Comparison of ENCODE assay signal across 25 cellular contexts in the genomic region with DNA sequence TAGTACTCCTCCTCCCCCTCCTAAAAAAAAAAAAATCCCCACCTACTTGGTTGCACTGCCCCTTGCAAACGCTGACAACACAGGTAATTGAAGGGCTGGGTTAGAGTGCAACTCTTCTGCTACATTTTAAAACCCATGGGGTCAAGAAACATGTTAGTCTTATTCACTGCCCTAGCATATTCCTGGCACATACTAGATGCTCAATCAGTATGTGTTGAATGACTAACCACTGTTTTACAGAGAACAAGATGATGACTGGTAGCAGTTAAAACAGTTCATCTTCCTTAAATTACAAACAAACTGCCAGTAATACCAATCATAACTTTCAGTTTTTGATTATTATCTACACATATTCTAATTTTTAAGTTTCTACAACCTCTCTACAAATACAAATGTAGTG.
"Had no signal": no experiment of that assay in that cellular context is flagged by ENCODE, and none has a peak within 500 bp of the region (broad histone marks: within the 10 kb centered on the region; RNA-seq: fewer than 3 reads in every experiment).

No MANE protein-coding gene starts in this region.

- H3K27me3 ChIP-seq: adrenal gland, ascending aorta, gastrocnemius medialis, neural progenitor cell, spleen, tibial nerve had no signal

- H3K27ac ChIP-seq: adrenal gland, ascending aorta, gastrocnemius medialis, neural progenitor cell, parathyroid adenoma, tibial nerve had no signal

- H2AFZ ChIP-seq: neural progenitor cell, parathyroid adenoma had no signal

- H3K79me2 ChIP-seq: parathyroid adenoma had no signal

- H3K4me3 Mint-ChIP-seq: activated naive CD4-positive, alpha-beta T cell treated with anti-CD3 and anti-CD28 coated beads for 36 hours; activated naive CD8-positive, alpha-beta T cell treated with anti-CD3 and anti-CD28 coated beads for 36 hours; central memory CD8-positive, alpha-beta T cell; dendritic cell treated with granulocyte-macrophage colony-stimulating factor and Interleukin-4, amounts not matched to agents 40 ng/mL and 50 ng/mL, for 4 days; endodermal cell; memory B cell; naive thymus-derived CD8-positive, alpha-beta T cell; neural progenitor cell had no signal

- H3K9me3 Mint-ChIP-seq: activated naive CD4-positive, alpha-beta T cell treated with anti-CD3 and anti-CD28 coated beads for 36 hours; central memory CD8-positive, alpha-beta T cell; dendritic cell treated with granulocyte-macrophage colony-stimulating factor and Interleukin-4, amounts not matched to agents 40 ng/mL and 50 ng/mL, for 4 days; endodermal cell; neural progenitor cell had no signal

- H3K4me3 ChIP-seq: adrenal gland, ascending aorta, gastrocnemius medialis, neural progenitor cell, spleen, tibial nerve had no signal

- H3K9me3 ChIP-seq: adrenal gland, ascending aorta, gastrocnemius medialis, spleen, tibial nerve had no signal

- DNase-seq: activated CD4-positive, alpha-beta T cell treated with anti-CD3 and anti-CD28 coated beads for 48 hours; activated CD4-positive, alpha-beta T cell treated with anti-CD3 and anti-CD28 coated beads, Interleukin-2, amount 50 U/mL, for 48 hours; activated CD8-positive, alpha-beta memory T cell treated with anti-CD3 and anti-CD28 coated beads for 24 hours; activated effector memory CD4-positive, alpha-beta T cell treated with anti-CD3 and anti-CD28 coated beads, Interleukin-2, amount 50 U/mL, for 16 hours; activated naive CD4-positive, alpha-beta T cell treated with anti-CD3 and anti-CD28 coated beads for 36 hours; activated naive CD8-positive, alpha-beta T cell treated with anti-CD3 and anti-CD28 coated beads for 36 hours; adrenal gland; endodermal cell; gastrocnemius medialis; head of caudate nucleus; hippocampal formation; kidney; left colon; naive thymus-derived CD8-positive, alpha-beta T cell; occipital lobe; right cardiac atrium; spleen; stimulated activated naive CD4-positive, alpha-beta T cell treated with Interleukin-2 at 50 U/mL for 16 hours had no signal

- H3K36me3 Mint-ChIP-seq: activated naive CD8-positive, alpha-beta T cell treated with anti-CD3 and anti-CD28 coated beads for 36 hours; memory B cell; naive thymus-derived CD8-positive, alpha-beta T cell; neural progenitor cell had no signal

- H3K4me1 Mint-ChIP-seq: activated naive CD8-positive, alpha-beta T cell treated with anti-CD3 and anti-CD28 coated beads for 36 hours; central memory CD8-positive, alpha-beta T cell; memory B cell; naive thymus-derived CD8-positive, alpha-beta T cell had no signal

- H3K4me1 ChIP-seq: parathyroid adenoma had no signal

- H3K27ac Mint-ChIP-seq: activated naive CD4-positive, alpha-beta T cell treated with anti-CD3 and anti-CD28 coated beads for 36 hours; activated naive CD8-positive, alpha-beta T cell treated with anti-CD3 and anti-CD28 coated beads for 36 hours; dendritic cell treated with granulocyte-macrophage colony-stimulating factor and Interleukin-4, amounts not matched to agents 40 ng/mL and 50 ng/mL, for 4 days; endodermal cell; memory B cell; naive thymus-derived CD8-positive, alpha-beta T cell; neural progenitor cell had no signal

- H3K36me3 ChIP-seq: adrenal gland, ascending aorta, gastrocnemius medialis, neural progenitor cell, spleen, tibial nerve had no signal

- H3K9ac ChIP-seq: neural progenitor cell, parathyroid adenoma had no signal

- H3K4me2 ChIP-seq: neural progenitor cell had no signal

- H3K27me3 Mint-ChIP-seq: central memory CD8-positive, alpha-beta T cell; dendritic cell treated with granulocyte-macrophage colony-stimulating factor and Interleukin-4, amounts not matched to agents 40 ng/mL and 50 ng/mL, for 4 days had no signal
